ENCODE assay signal across 8 cellular contexts in the genomic region with DNA sequence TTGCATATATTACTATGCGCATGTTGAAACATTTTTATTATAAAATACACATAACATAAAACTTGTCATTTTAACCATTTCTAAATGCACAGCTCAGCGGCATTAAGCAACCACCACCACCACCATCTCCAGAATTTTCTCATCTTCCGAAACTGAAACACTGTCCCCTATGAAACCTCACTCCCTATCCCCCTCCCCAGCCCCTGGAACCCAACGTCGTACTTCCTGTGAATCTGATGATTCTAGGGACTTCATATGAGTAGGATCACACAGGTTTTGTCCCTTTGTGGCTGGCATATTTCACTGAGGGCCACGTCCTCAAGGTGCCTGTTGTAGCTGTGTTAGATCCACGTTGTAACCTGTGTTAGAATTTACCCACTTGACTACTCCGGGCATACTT. TPM values are rescaled to one million over a fixed set of nuclear protein-coding genes. Genes with fewer than 3 reads are reported as not detected.
DNase-seq lines count a peak whose midpoint lies in the region; ATAC-seq and TF ChIP-seq lines count a peak whose summit lies in the region.

No MANE protein-coding gene starts in this region.

- no peaks in the 10 kb centered on the region for H3K9me3 ChIP-seq in HAP-1
- no peaks in the 10 kb centered on the region for H3K9me3 ChIP-seq in SJCRH30 (replicated peaks)

- H3K36me3 ChIP-seq in HAP-1 (replicated peaks) (peaks cover 3% of the 10 kb centered on the region; the same call in 1 of the 2 replicates), SJCRH30 (no peaks in the 10 kb centered on the region)

- H3K4me1 ChIP-seq in HAP-1 (peaks cover 10% of the 10 kb centered on the region), SJCRH30 (no peaks in the 10 kb centered on the region; the same call in 1 of the 2 replicates)

- TF ChIP-seq CTCF in fibroblast of mammary gland (conservative IDR thresholded peaks at IDR 0.05; ENCODE audit: control insufficient read depth, insufficient read depth, low read depth, low read length): no peak

- H3K4me3 ChIP-seq in HAP-1: peak overlapping the region; percentile 64
- H3K4me3 ChIP-seq in SJCRH30: peak overlapping the region; percentile 80
- H3K4me3 ChIP-seq in fibroblast of mammary gland (ENCODE audit: control insufficient read depth, low read depth, low read length): peak overlapping the region; percentile 54
- H3K4me3 ChIP-seq in skeletal muscle cell (ENCODE audit: low read depth, low read length): peak overlapping the region; percentile 79

- no peak for ATAC-seq in HG02970 (IDR thresholded peaks at IDR 0.05; ENCODE audit: low FRiP score, unreplicated experiment)

- in situ Hi-C loops in HAP-1 (cut with MboI; ENCODE audit: low sequenced_read_pairs): no loop called here

- no peaks in the 10 kb centered on the region for H3K27me3 ChIP-seq in HAP-1 (ENCODE audit: low read depth)
- H3K27me3 ChIP-seq in SJCRH30: no peaks in the 10 kb centered on the region

- peak overlapping the region; percentile 49 for H3K27ac ChIP-seq in SJCRH30

- DNase-seq in HAP-1 (ENCODE audit: low spot score in 2 of 2): no peak
- DNase-seq in SJCRH30: peak in 1 of 2 experiments; percentile 30
- DNase-seq in fibroblast of mammary gland (ENCODE audit: low read depth): no peak
- DNase-seq in skeletal muscle cell (ENCODE audit: low read depth): no peak
- no peak for DNase-seq in Kasumi-1 (lab: John Stamatoyannopoulos, UW)
- no peak for DNase-seq in effector CD4-positive, alpha-beta T cell
- no peak for DNase-seq in activated CD4-positive, alpha-beta T cell treated with anti-CD3 and anti-CD28 coated beads, Interleukin-2, amount 50 U/mL, for 4 hours

RNA-seq across cellular contexts. Expression of a gene that starts 0.7 kb away (rescaled TPM):
- total RNA-seq in SJCRH30 (2014; rRNA removed; shearing (Covaris generic)): 118 and 122 TPM in 2 replicates

RNA-seq across cellular contexts. Expression of a gene that starts 28.8 kb away (rescaled TPM):
- total RNA-seq in SJCRH30 (2014; rRNA removed; shearing (Covaris generic)): not detected in 2 replicates

RNA-seq across cellular contexts. Expression of a gene that starts 57.7 kb away (rescaled TPM):
- 11.3 and 14.0 TPM in 2 replicates for total RNA-seq in SJCRH30 (2014; rRNA removed; shearing (Covaris generic))

RNA-seq across cellular contexts. Expression of a gene that starts 57.9 kb away (rescaled TPM):
- 0.05 and 0.45 TPM in 2 replicates for total RNA-seq in SJCRH30 (2014; rRNA removed; shearing (Covaris generic))

RNA-seq across cellular contexts. Expression of a gene that starts 57.9 kb away (rescaled TPM):
- 8.2 and 8.6 TPM in 2 replicates for total RNA-seq in SJCRH30 (2014; rRNA removed; shearing (Covaris generic))
